Comparison of ENCODE assay signal across 8 cellular contexts in the genomic region with DNA sequence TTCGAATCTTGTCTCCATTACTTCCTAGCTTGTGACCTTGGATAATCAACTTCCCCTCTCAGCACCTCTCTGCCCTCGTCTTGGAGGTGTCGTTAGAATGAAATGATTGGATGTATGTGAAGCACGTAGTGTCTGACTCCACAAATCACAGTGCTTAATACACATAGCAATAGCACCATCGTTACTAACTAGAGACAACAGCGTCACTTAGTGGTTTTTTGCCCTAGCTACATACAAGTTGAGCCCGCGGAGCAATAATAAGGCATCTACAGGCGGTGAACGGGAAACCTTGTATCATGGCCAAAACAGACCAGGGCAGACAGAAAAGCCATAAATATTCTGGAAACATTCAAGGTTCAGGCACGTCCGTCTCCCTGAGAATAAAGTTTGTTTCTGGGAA.
DNase-seq lines count a peak whose midpoint lies in the region; ATAC-seq, FAIRE-seq and TF ChIP-seq lines count a peak whose summit lies in the region.

No MANE protein-coding gene starts in this region.

- H3K9me3 ChIP-seq in kidney (ENCODE audit: control insufficient read depth in 1 of 2, low read length in 2 of 2) = no peaks in the 10 kb centered on the region

- TF ChIP-seq CTCF in D721Med (IDR thresholded peaks at IDR 0.05; ENCODE audit: insufficient read depth, missing control alignments) = peak; percentile 87
- peak; percentile 88 for TF ChIP-seq CTCF in LNCaP clone FGC (IDR thresholded peaks at IDR 0.05; ENCODE audit: control insufficient read depth, extremely low read depth, insufficient read depth)
- TF ChIP-seq CTCF in kidney (IDR thresholded peaks at IDR 0.05; ENCODE audit: borderline replicate concordance, extremely low read depth, insufficient read depth) = peak; percentile 15

- no peaks in the 10 kb centered on the region for H3K4me1 ChIP-seq in kidney (ENCODE audit: control insufficient read depth in 1 of 2, insufficient read depth in 1 of 2, low read depth in 1 of 2, low read length in 2 of 2)

- no peak overlapping the region for H3K27ac ChIP-seq in kidney (ENCODE audit: low read depth in 2 of 2, low read length in 2 of 2)

- no peak for ATAC-seq in HG03196 (IDR thresholded peaks at IDR 0.05; ENCODE audit: unreplicated experiment)

- intact Hi-C loops in kidney (cut with DNase I) = no loop called here

- H3K4me3 ChIP-seq in LNCaP clone FGC (ENCODE audit: low read depth, low read length) (no peak overlapping the region), kidney (ENCODE audit: low read length in 2 of 2) (no peak overlapping the region)

- DNase-seq in D721Med (ENCODE audit: insufficient read length, low spot score) (no peak), LNCaP clone FGC (ENCODE audit: low read depth) (peak; percentile 81), kidney (no peak), RCC 7860 (ENCODE audit: low spot score) (no peak), CD1c-positive myeloid dendritic cell (ENCODE audit: extremely low spot score) (no peak)
- DNase-seq in stimulated activated naive CD4-positive, alpha-beta T cell (lab: John Stamatoyannopoulos, UW) = no peak

- H3K9ac ChIP-seq in kidney (ENCODE audit: low read length in 2 of 2) = no peak overlapping the region

- no peaks in the 10 kb centered on the region for H3K36me3 ChIP-seq in kidney (ENCODE audit: control insufficient read depth in 1 of 2, insufficient read depth in 2 of 2, low read length in 2 of 2)

- peak; percentile 6 for FAIRE-seq in D721Med (lab: Jason Lieb, UNC)
- FAIRE-seq in TTC549 (lab: Jason Lieb, UNC) = peak; percentile 65
- no peak for FAIRE-seq in kidney (lab: Jason Lieb, UNC)
- FAIRE-seq in RCC 7860 (lab: Jason Lieb, UNC) = no peak

Comparison
In these comparisons a context has a peak if more than half of its experiments do, and no peak if none do; other contexts are left out.
1. CTCF ChIP-seq: peak in every context shown above with its lines; median percentile 88 in LNCaP clone FGC; 87 in D721Med; 15 in kidney.